In the genomic region with DNA sequence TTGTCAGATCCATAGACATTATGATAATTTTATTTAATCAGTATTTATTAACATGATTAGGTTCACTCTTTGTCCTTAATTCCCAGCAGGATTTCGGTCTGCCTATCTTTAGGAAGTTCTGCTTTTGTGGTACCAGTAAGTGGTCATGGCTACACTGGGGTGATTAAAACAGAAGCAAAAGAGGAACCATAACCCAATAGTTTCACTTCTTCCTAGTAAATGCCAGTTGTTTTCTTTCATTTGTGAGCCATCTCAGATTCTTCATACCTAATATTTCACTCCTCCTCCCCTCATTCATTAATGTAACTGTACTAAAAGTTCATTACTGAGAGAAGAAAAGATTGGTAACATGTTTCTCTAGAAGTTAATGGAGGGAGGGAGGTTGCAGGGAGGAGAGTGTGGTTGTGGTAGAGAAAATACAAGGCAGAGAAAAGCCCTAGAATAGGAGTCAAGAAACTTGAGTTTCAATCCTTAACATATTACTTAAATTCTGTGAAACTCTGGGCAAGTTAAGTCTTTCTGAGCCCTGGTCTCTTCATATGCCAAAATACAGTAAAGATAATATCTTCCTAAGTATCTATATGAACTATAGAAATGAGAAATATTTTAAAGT, we compare ENCODE assay signal across 9 cellular contexts.
DNase-seq lines count a peak whose midpoint lies in the region; ATAC-seq and TF ChIP-seq lines count a peak whose summit lies in the region.
"Had no signal": no experiment of that assay in that cellular context is flagged by ENCODE, and none has a peak within 500 bp of the region (broad histone marks: within the 10 kb centered on the region; RNA-seq: fewer than 3 reads in every experiment).

No MANE protein-coding gene starts in this region.

- no peak overlapping the region for H3K4me3 Mint-ChIP-seq in activated CD8-positive, alpha-beta T cell treated with anti-CD3 and anti-CD28 coated beads, Interleukin-2, amount 10 ng/mL, durations not matched to agents 7 days and 5 days

- no peaks in the 10 kb centered on the region for H3K27me3 Mint-ChIP-seq in activated CD8-positive, alpha-beta T cell treated with anti-CD3 and anti-CD28 coated beads, Interleukin-2, amount 10 ng/mL, durations not matched to agents 7 days and 5 days (ENCODE audit: low read depth)

- TF ChIP-seq CTCF in RWPE1 (conservative IDR thresholded peaks at IDR 0.05; ENCODE audit: low read depth): no peak

- CTCF ChIA-PET in activated CD8-positive, alpha-beta T cell treated with anti-CD3 and anti-CD28 coated beads, Interleukin-2, amount 10 ng/mL, durations not matched to agents 7 days and 5 days (lab: Charles Lee): no interaction called here
- CTCF ChIA-PET in RWPE1 (lab: Yijun Ruan, JAX): no interaction called here

- POLR2A ChIA-PET in activated CD8-positive, alpha-beta T cell treated with anti-CD3 and anti-CD28 coated beads, Interleukin-2, amount 10 ng/mL, durations not matched to agents 7 days and 5 days (lab: Charles Lee): no interaction called here
- POLR2A ChIA-PET in RWPE1 (lab: Yijun Ruan, JAX; ENCODE audit: low non-redundant PET): no interaction called here

- intact Hi-C loops in posterior cingulate gyrus (cut with DNase I): no loop called here

- no peaks in the 10 kb centered on the region for H3K9me3 Mint-ChIP-seq in activated CD8-positive, alpha-beta T cell treated with anti-CD3 and anti-CD28 coated beads, Interleukin-2, amount 10 ng/mL, durations not matched to agents 7 days and 5 days (ENCODE audit: insufficient read depth)

- H3K27ac ChIP-seq in RWPE1: no peak overlapping the region
- H3K27ac ChIP-seq: cardiac muscle cell had no signal

- H3K4me1 Mint-ChIP-seq in activated CD8-positive, alpha-beta T cell treated with anti-CD3 and anti-CD28 coated beads, Interleukin-2, amount 10 ng/mL, durations not matched to agents 7 days and 5 days (ENCODE audit: low read depth): peaks cover 18% of the 10 kb centered on the region

- DNase-seq in GF-D8 (lab: John Stamatoyannopoulos, UW) (peak; percentile 51), posterior cingulate gyrus (no peak), RWPE1 (ENCODE audit: low spot score) (no peak), NCI-H2107 treated with DMSO at 0.1 percent for 48 hours (lab: John Stamatoyannopoulos, UW; ENCODE audit: unreplicated experiment) (no peak), kidney tubule cell (ENCODE audit: low spot score) (no peak)
- DNase-seq in activated CD8-positive, alpha-beta T cell treated with anti-CD3 and anti-CD28 coated beads, Interleukin-2, amount 10 ng/mL, durations not matched to agents 7 days and 5 days: no peak

- ATAC-seq in GM19463 (IDR thresholded peaks at IDR 0.05; ENCODE audit: unreplicated experiment): peak; percentile 89
- ATAC-seq in HG03196 (IDR thresholded peaks at IDR 0.05; ENCODE audit: unreplicated experiment): peak; percentile 91
- no peak for ATAC-seq in activated CD8-positive, alpha-beta T cell treated with anti-CD3 and anti-CD28 coated beads, Interleukin-2, amount 10 ng/mL, durations not matched to agents 7 days and 5 days

- peak overlapping the region; percentile 35 for H3K27ac Mint-ChIP-seq in activated CD8-positive, alpha-beta T cell treated with anti-CD3 and anti-CD28 coated beads, Interleukin-2, amount 10 ng/mL, durations not matched to agents 7 days and 5 days

- peaks cover 53% of the 10 kb centered on the region for H3K36me3 Mint-ChIP-seq in activated CD8-positive, alpha-beta T cell treated with anti-CD3 and anti-CD28 coated beads, Interleukin-2, amount 10 ng/mL, durations not matched to agents 7 days and 5 days (ENCODE audit: low read depth)
